Comparison of ENCODE assay signal across 8 cellular contexts in genomic region chr1:224356685-224357625, GRCh38. TPM values are rescaled to one million over a fixed set of nuclear protein-coding genes. Genes with fewer than 3 reads are reported as not detected.
A peak's percentile ranks its signal among the peaks of the same experiment; 100 is the strongest.
DNase-seq lines count a peak whose midpoint lies in the region; ATAC-seq and TF ChIP-seq lines count a peak whose summit lies in the region.

Gene CNIH4 (plus strand): TSS chr1:224356879. CDS start chr1:224356925, 46 bp downstream.

- H3K27ac ChIP-seq in DOHH2 (ENCODE audit: low read depth, low read length) (no peak within 1 kb of the TSS), GM23338 (ENCODE audit: low read depth) (no peak within 1 kb of the TSS), RWPE1 (peak within 1 kb of the TSS; percentile 89)

- peaks cover 5% of the 10 kb centered on the region; the same call in 2 of the 3 replicates for H3K9me3 Mint-ChIP-seq in GM23338
- H3K9me3 Mint-ChIP-seq in activated T-helper 17 cell treated with anti-CD3 and anti-CD28 coated beads, Interleukin-2, amount 50 U/mL, for 72 hours, result no peaks in the 10 kb centered on the region
- H3K9me3 Mint-ChIP-seq in naive thymus-derived CD8-positive, alpha-beta T cell, result no peaks in the 10 kb centered on the region

- CTCF ChIA-PET in RWPE1 (lab: Yijun Ruan, JAX), result interaction anchor here (0.6 kb wide), 2 partner anchors 209 to 1434 kb away, joined by 3 to 9 read pairs; no protein-coding TSS in a partner anchor

- H3K36me3 Mint-ChIP-seq in GM23338 (ENCODE audit: low read depth), result peaks cover 3% of the 10 kb centered on the region
- H3K36me3 Mint-ChIP-seq in activated T-helper 17 cell treated with anti-CD3 and anti-CD28 coated beads, Interleukin-2, amount 50 U/mL, for 72 hours (ENCODE audit: low read depth), result peaks cover 12% of the 10 kb centered on the region
- H3K36me3 Mint-ChIP-seq in naive thymus-derived CD8-positive, alpha-beta T cell, result peaks cover 0 to 15% (median 5%) of the 10 kb centered on the region in 3 donors

- peak within 1 kb of the TSS; percentile 83 for H3K4me3 Mint-ChIP-seq in GM23338
- H3K4me3 Mint-ChIP-seq in activated T-helper 17 cell treated with anti-CD3 and anti-CD28 coated beads, Interleukin-2, amount 50 U/mL, for 72 hours, result peak within 1 kb of the TSS; percentile 90
- H3K4me3 Mint-ChIP-seq in naive thymus-derived CD8-positive, alpha-beta T cell, result peak within 1 kb of the TSS; percentile 89 to 97 (median 94)

- H3K9me2 ChIP-seq in DOHH2 (replicated peaks; ENCODE audit: control insufficient read depth, low read length) (no peaks in the 10 kb centered on the region), GM23338 (ENCODE audit: insufficient read depth) (peaks cover 7% of the 10 kb centered on the region; the same call in 1 of the 2 replicates)

- H3K4me1 ChIP-seq in DOHH2 (ENCODE audit: control insufficient read depth, low read length) (peaks cover 16% of the 10 kb centered on the region), GM23338 (ENCODE audit: insufficient read depth) (peaks cover 18% of the 10 kb centered on the region)

- peak; percentile 99 for DNase-seq in GM23338 (ENCODE audit: low spot score)
- peak; percentile 94 for DNase-seq in LHCN-M2 (ENCODE audit: low read depth)
- DNase-seq in RWPE1 (ENCODE audit: low spot score), result peak; percentile 96
- DNase-seq in fibroblast of mammary gland (ENCODE audit: low read depth), result peak; percentile 94
- DNase-seq in naive thymus-derived CD8-positive, alpha-beta T cell, result peak; percentile 82 to 96 (median 90)
- peak; percentile 82 to 94 (median 90) for DNase-seq in stimulated activated naive CD4-positive, alpha-beta T cell (lab: John Stamatoyannopoulos, UW)

- TF ChIP-seq CTCF in DOHH2 (IDR thresholded peaks at IDR 0.05; ENCODE audit: low read depth, low read length, poor library complexity, severe bottlenecking), result no peak
- TF ChIP-seq CTCF in GM23338 (conservative IDR thresholded peaks at IDR 0.05; ENCODE audit: low read depth in 2 of 2), result no peak
- TF ChIP-seq CTCF in RWPE1 (conservative IDR thresholded peaks at IDR 0.05; ENCODE audit: low read depth), result no peak
- no peak for TF ChIP-seq CTCF in fibroblast of mammary gland (conservative IDR thresholded peaks at IDR 0.05; ENCODE audit: control insufficient read depth, insufficient read depth, low read depth, low read length)

- H3K79me2 ChIP-seq in DOHH2 (ENCODE audit: control insufficient read depth, low read length) (peaks cover 46% of the 10 kb centered on the region), GM23338 (replicated peaks; ENCODE audit: insufficient read depth) (peaks cover 49% of the 10 kb centered on the region)

- H4K20me1 ChIP-seq in DOHH2 (ENCODE audit: control insufficient read depth, insufficient read depth, low read depth, low read length) (no peaks in the 10 kb centered on the region), GM23338 (replicated peaks; ENCODE audit: insufficient read depth) (0 out of 2 replicates have a peak, but pooled peaks cover 3% of the 10 kb centered on the region)

- POLR2A ChIA-PET in RWPE1 (lab: Yijun Ruan, JAX; ENCODE audit: low non-redundant PET), result interaction anchor here (0.6 kb wide), 1 partner anchor 10 kb away, joined by 4 read pairs; no protein-coding TSS in a partner anchor
- POLR2A ChIA-PET in naive thymus-derived CD8-positive, alpha-beta T cell (lab: Charles Lee), result interaction anchor here (0.8 to 2.5 kb wide), 11 partner anchors 11 to 174 kb away, joined by 3 to 11 read pairs (median 5); partner anchors contain the start of genes DEGS1, NVL and WDR26

- H3K27ac Mint-ChIP-seq in GM23338, result peak within 1 kb of the TSS; percentile 0
- H3K27ac Mint-ChIP-seq in activated T-helper 17 cell treated with anti-CD3 and anti-CD28 coated beads, Interleukin-2, amount 50 U/mL, for 72 hours, result peak within 1 kb of the TSS; percentile 90
- peak within 1 kb of the TSS; percentile 76 to 94 (median 92) for H3K27ac Mint-ChIP-seq in naive thymus-derived CD8-positive, alpha-beta T cell

- H3K4me3 ChIP-seq in DOHH2 (ENCODE audit: low read length) (peak within 1 kb of the TSS; percentile 77), GM23338 (peak within 1 kb of the TSS; percentile 80), fibroblast of mammary gland (ENCODE audit: control insufficient read depth, low read depth, low read length) (peak within 1 kb of the TSS; percentile 76)

- no peaks in the 10 kb centered on the region for H3K9me3 ChIP-seq in DOHH2 (ENCODE audit: control insufficient read depth, insufficient read depth, low read length)

- H3F3A ChIP-seq in DOHH2 (ENCODE audit: control insufficient read depth, insufficient read depth) (no peaks in the 10 kb centered on the region), GM23338 (replicated peaks; ENCODE audit: low read depth) (no peaks in the 10 kb centered on the region)

- H3K27me3 Mint-ChIP-seq in GM23338 (ENCODE audit: insufficient read depth, low read depth, poor library complexity), result no peaks in the 10 kb centered on the region
- H3K27me3 Mint-ChIP-seq in activated T-helper 17 cell treated with anti-CD3 and anti-CD28 coated beads, Interleukin-2, amount 50 U/mL, for 72 hours, result no peaks in the 10 kb centered on the region
- no peaks in the 10 kb centered on the region for H3K27me3 Mint-ChIP-seq in naive thymus-derived CD8-positive, alpha-beta T cell

- H3K4me2 ChIP-seq in DOHH2 (ENCODE audit: low read length) (peak within 1 kb of the TSS; percentile 91), GM23338 (peak within 1 kb of the TSS; percentile 96)

- H2AFZ ChIP-seq in GM23338, result peak within 1 kb of the TSS; percentile 38

- H3K4me1 Mint-ChIP-seq in GM23338, result peaks cover 14% of the 10 kb centered on the region
- H3K4me1 Mint-ChIP-seq in activated T-helper 17 cell treated with anti-CD3 and anti-CD28 coated beads, Interleukin-2, amount 50 U/mL, for 72 hours, result peaks cover 12% of the 10 kb centered on the region
- peaks cover 26 to 61% (median 53%) of the 10 kb centered on the region in 4 donors for H3K4me1 Mint-ChIP-seq in naive thymus-derived CD8-positive, alpha-beta T cell

- no peaks in the 10 kb centered on the region for H3K27me3 ChIP-seq in DOHH2 (ENCODE audit: control insufficient read depth, low read length)
- no peaks in the 10 kb centered on the region for H3K27me3 ChIP-seq in GM23338 (ENCODE audit: insufficient read depth)

- H3K36me3 ChIP-seq in DOHH2 (ENCODE audit: control insufficient read depth, low read length) (no peaks in the 10 kb centered on the region), GM23338 (ENCODE audit: insufficient read depth) (no peaks in the 10 kb centered on the region)

- peak; percentile 98 for ATAC-seq in GM23338
- peak; percentile 97 for ATAC-seq in activated T-helper 17 cell treated with anti-CD3 and anti-CD28 coated beads, Interleukin-2, amount 50 U/mL, for 72 hours (replicated peaks)
- peak; percentile 98 for ATAC-seq in naive thymus-derived CD8-positive, alpha-beta T cell

TF ChIP-seq in GM23338, 12 proteins besides CTCF, POLR2A, EP300 and RAD21:
- TF ChIP-seq NANOG (IDR thresholded peaks at IDR 0.05; ENCODE audit: borderline replicate concordance) (no peak), CREB1 (CRISPR knock-in tag; IDR thresholded peaks at IDR 0.05; ENCODE audit: low read depth) (peak; percentile 66), JUNB (IDR thresholded peaks at IDR 0.05; ENCODE audit: unreplicated experiment) (no peak), ETS1 (IDR thresholded peaks at IDR 0.05) (peak; percentile 97), ZNF331 (CRISPR knock-in tag; IDR thresholded peaks at IDR 0.05; ENCODE audit: low read depth) (no peak), POLR2AphosphoS5 (IDR thresholded peaks at IDR 0.05; ENCODE audit: low read depth) (peak; percentile 97)
TF ChIP-seq in GM23338: peak in this region for 3.

RNA-seq across cellular contexts. Expression of gene CNIH4, which starts in this region (rescaled TPM):
- total RNA-seq in GM23338 (2014; rRNA removed; shearing (Covaris generic)), result 47.4 and 53.5 TPM in 2 replicates
- 191 and 194 TPM in 2 replicates for polyA plus RNA-seq in GM23338 (2016; fragmentation: Nextera tagmentation; extraction: Ambion mirVana)
- total RNA-seq in LHCN-M2 (2014; rRNA removed), result 48.2 and 56.4 TPM in 2 replicates
- 117 TPM for polyA plus RNA-seq in LHCN-M2 (2012)
- 10 to 100 TPM; 42.6 to 44.8 TPM for total RNA-seq in activated T-helper 17 cell treated with anti-CD3 and anti-CD28 coated beads, Interleukin-2, amount 50 U/mL, for 72 hours
- 10 to 100 TPM; 39.1 to 39.6 TPM for total RNA-seq in naive thymus-derived CD8-positive, alpha-beta T cell
- 10 to 100 TPM; 29.7 to 46.6 (median 45.3) TPM for polyA plus RNA-seq in naive thymus-derived CD8-positive, alpha-beta T cell

Comparison
In these comparisons a context has a peak if more than half of its experiments do, and no peak if none do; other contexts are left out.
1. H3K27ac Mint-ChIP-seq: peak in every context shown above with its lines; median percentile 92 in naive thymus-derived CD8-positive, alpha-beta T cell; 90 in activated T-helper 17 cell treated with anti-CD3 and anti-CD28 coated beads, Interleukin-2, amount 50 U/mL, for 72 hours; 0 in GM23338.